Comparison of ENCODE assay signal across 8 cellular contexts in genomic region chr6:33147807-33148666, GRCh38. TPM values are rescaled to one million over a fixed set of nuclear protein-coding genes. Genes with fewer than 3 reads are reported as not detected.
DNase-seq lines count a peak whose midpoint lies in the region; ATAC-seq and TF ChIP-seq lines count a peak whose summit lies in the region.

No MANE protein-coding gene starts in this region.

- DNase-seq in NCI-H524 (lab: John Stamatoyannopoulos, UW): peak; percentile 12 to 33
- no peak for DNase-seq in NCI-H524 treated with DMSO at 0.1 percent for 48 hours (lab: John Stamatoyannopoulos, UW)
- DNase-seq in NCI-H1105 treated with DMSO at 0.1 percent for 48 hours (lab: John Stamatoyannopoulos, UW): peak; percentile 44
- peak; percentile 17 for DNase-seq in mammary epithelial cell
- DNase-seq in lung (ENCODE audit: low spot score): no peak

- WGBS in mammary epithelial cell (ENCODE audit: low coverage, missing lambda C conversion rate): 45% methylated on average over 8 of the region's 8 CpGs
- 45% methylated on average over 8 of the region's 8 CpGs for WGBS in lung, 2 donors

- H3K27ac ChIP-seq in mammary epithelial cell (ENCODE audit: insufficient read depth, low read depth, low read length) (no peak overlapping the region), lung (ENCODE audit: low read depth in 1 of 2, low read length in 1 of 2) (no peak overlapping the region)

- CTCF ChIA-PET in mammary epithelial cell (lab: Charles Lee; ENCODE audit: low non-redundant PET): no interaction called here

- no peaks in the 10 kb centered on the region for H3K79me2 ChIP-seq in mammary epithelial cell (ENCODE audit: insufficient read depth, low read length)

- dilution Hi-C loops in mammary epithelial cell (cut with HindIII; ENCODE audit: low sequenced_read_pairs): no loop called here

- H3K4me2 ChIP-seq in mammary epithelial cell (ENCODE audit: insufficient read depth, low read depth, low read length): no peak overlapping the region

- no peak overlapping the region for H3K9ac ChIP-seq in mammary epithelial cell (ENCODE audit: insufficient read depth, low read length)

- no TSS peak for BruUV-seq in mammary epithelial cell (replicated peaks; lab: Mats Ljungman, UMichigan)

- ATAC-seq in lung (ENCODE audit: insufficient read depth, low FRiP score) (peak; percentile 58), HG03175 (IDR thresholded peaks at IDR 0.05; ENCODE audit: unreplicated experiment) (no peak), GM19035 (IDR thresholded peaks at IDR 0.05; ENCODE audit: unreplicated experiment) (no peak), HG03354 (IDR thresholded peaks at IDR 0.05; ENCODE audit: poor library complexity, severe bottlenecking, unreplicated experiment) (no peak)

- no peak overlapping the region for H2AFZ ChIP-seq in mammary epithelial cell (ENCODE audit: low read depth, low read length)

- peaks cover 3% of the 10 kb centered on the region for H3K9me3 ChIP-seq in mammary epithelial cell (replicated peaks; ENCODE audit: insufficient read depth, low read length)
- no peaks in the 10 kb centered on the region for H3K9me3 ChIP-seq in lung (ENCODE audit: control insufficient read depth in 2 of 2, insufficient read depth in 1 of 2, low read length in 1 of 2)

- H4K20me1 ChIP-seq in mammary epithelial cell (ENCODE audit: insufficient read depth, low read length): no peaks in the 10 kb centered on the region

- H3K4me3 ChIP-seq in mammary epithelial cell (replicated peaks in 1 of 3; ENCODE audit: insufficient read depth in 1 of 3, low read depth in 2 of 3, low read length in 3 of 3) (no peak overlapping the region), lung (no peak overlapping the region)

- TF ChIP-seq CTCF in mammary epithelial cell (conservative IDR thresholded peaks at IDR 0.05 in 1 of 2, IDR thresholded peaks at IDR 0.05 in 1 of 2; ENCODE audit: extremely low read depth in 1 of 2, insufficient read depth in 1 of 2, low read depth in 1 of 2, low read length in 2 of 2) (peak; percentile 70 to 79), lung (IDR thresholded peaks at IDR 0.05; ENCODE audit: control extremely low read depth, extremely low read depth) (peak; percentile 75)

- H3K27me3 ChIP-seq in mammary epithelial cell (ENCODE audit: insufficient read depth, low read length): no peaks in the 10 kb centered on the region
- no peaks in the 10 kb centered on the region for H3K27me3 ChIP-seq in lung (ENCODE audit: control insufficient read depth, insufficient read depth)

- no peaks in the 10 kb centered on the region for H3K36me3 ChIP-seq in mammary epithelial cell (ENCODE audit: insufficient read depth, low read length)
- H3K36me3 ChIP-seq in lung (ENCODE audit: control insufficient read depth in 2 of 2, insufficient read depth in 2 of 2, low read length in 2 of 2): no peaks in the 10 kb centered on the region

- intact Hi-C loops in mammary epithelial cell (cut with micrococcal nuclease): loop anchor here (1.0 to 2.0 kb wide), 3 partner anchors 25 to 134 kb away; no protein-coding TSS in a partner anchor

- in situ Hi-C loops in mammary epithelial cell (cut with MboI; ENCODE audit: low sequenced_read_pairs in 2 of 2): loop anchor here in 1 of 2 donors (10.0 kb wide), 1 partner anchor 133 kb away; no protein-coding TSS in a partner anchor

- H3K4me1 ChIP-seq in mammary epithelial cell (ENCODE audit: insufficient read depth, low read length): no peaks in the 10 kb centered on the region
- no peaks in the 10 kb centered on the region for H3K4me1 ChIP-seq in lung (ENCODE audit: control insufficient read depth in 2 of 2, insufficient read depth in 2 of 2, low read length in 2 of 2)

RNA-seq across cellular contexts. Expression of gene COL11A2, which starts 44.2 kb away (rescaled TPM):
- total RNA-seq in mammary epithelial cell (under 1 TPM; 0.17 to 0.45 TPM), lung (1 to 10 TPM in 1 of 2 donors, under 1 TPM in 1; 0.77 to 2.4 TPM)
- polyA plus RNA-seq in mammary epithelial cell (0.12 TPM), lung (1 to 10 TPM in 1 of 2 donors, under 1 TPM in 1; 0.32 to 1.0 TPM)
- not detected for polyA minus RNA-seq in mammary epithelial cell

RNA-seq across cellular contexts. Expression of gene RXRB, which starts 52.4 kb away (rescaled TPM):
- 10 to 100 TPM; 15.0 to 30.7 TPM for total RNA-seq in mammary epithelial cell
- polyA plus RNA-seq in mammary epithelial cell: 24.8 TPM
- polyA minus RNA-seq in mammary epithelial cell: 31.6 TPM
- total RNA-seq in lung: 10 to 100 TPM; 27.4 to 38.7 TPM
- 10 to 100 TPM; 28.6 to 33.6 TPM for polyA plus RNA-seq in lung

RNA-seq across cellular contexts. Expression of gene SLC39A7, which starts 52.6 kb away (rescaled TPM):
- total RNA-seq in mammary epithelial cell (10 to 100 TPM; 52.8 to 99.3 TPM), lung (100 to 1,000 TPM in 1 of 2 donors, 10 to 100 TPM in 1; 53.6 to 137 TPM)
- polyA plus RNA-seq in mammary epithelial cell (50.5 TPM), lung (100 to 1,000 TPM in 1 of 2 donors, 10 to 100 TPM in 1; 63.4 to 164 TPM)
- 73.0 TPM for polyA minus RNA-seq in mammary epithelial cell

RNA-seq across cellular contexts. Expression of gene HSD17B8, which starts 56.4 kb away (rescaled TPM):
- 10 to 100 TPM in 1 of 2 donors, 1 to 10 TPM in 1; 4.7 to 16.0 TPM for total RNA-seq in mammary epithelial cell
- 25.7 TPM for polyA plus RNA-seq in mammary epithelial cell
- polyA minus RNA-seq in mammary epithelial cell: 4.4 TPM
- total RNA-seq in lung: 10 to 100 TPM; 19.0 to 22.7 TPM
- polyA plus RNA-seq in lung: 10 to 100 TPM; 19.6 to 19.7 TPM

Comparison
In these comparisons a context has a peak if more than half of its experiments do, and no peak if none do; other contexts are left out.
1. DNase-seq: peak in NCI-H524 (2 of 2), NCI-H1105 treated with DMSO at 0.1 percent for 48 hours (single experiment) and mammary epithelial cell (single experiment); none in NCI-H524 treated with DMSO at 0.1 percent for 48 hours (single experiment) and lung (single experiment).